33 cellular contexts compared by ENCODE assay signal in the genomic region with DNA sequence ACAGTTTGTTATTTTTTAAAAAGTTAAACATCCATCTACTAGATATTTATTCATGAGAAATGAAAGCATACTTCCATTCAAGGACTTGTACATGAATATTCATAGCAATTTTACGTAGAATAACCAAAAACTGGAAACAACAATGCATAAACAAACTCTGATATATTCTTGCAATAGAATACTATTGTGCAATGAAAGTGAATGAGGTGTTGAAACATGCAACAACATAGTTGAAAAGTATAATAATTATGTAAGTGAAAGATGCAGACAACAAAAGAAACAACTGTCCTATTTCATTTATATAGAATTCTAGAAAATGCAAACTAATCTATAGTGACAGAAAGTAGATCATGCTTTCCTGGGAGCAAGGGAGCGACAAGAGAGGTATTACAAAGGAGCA.
DNase-seq lines count a peak whose midpoint lies in the region; ATAC-seq, FAIRE-seq and TF ChIP-seq lines count a peak whose summit lies in the region.
"Had no signal": no experiment of that assay in that cellular context is flagged by ENCODE, and none has a peak within 500 bp of the region (broad histone marks: within the 10 kb centered on the region; RNA-seq: fewer than 3 reads in every experiment).

No MANE protein-coding gene starts in this region.

- no peaks in the 10 kb centered on the region for H3K9me1 ChIP-seq in IMR-90 (ENCODE audit: insufficient read depth, low read length)
- H3K9me1 ChIP-seq in K562 (ENCODE audit: control insufficient read depth, insufficient read depth, low read length), result no peaks in the 10 kb centered on the region

- WGBS in HepG2 (ENCODE audit: low lambda C conversion rate), result 21% methylated on average over 2 of the region's 2 CpGs
- WGBS in right lobe of liver (ENCODE audit: insufficient coverage, low coverage, low lambda C conversion rate, missing lambda C conversion rate), result 87% methylated on average over 2 of the region's 2 CpGs
- WGBS in IMR-90 (ENCODE audit: extremely low coverage in 2 of 2, insufficient read length in 1 of 2), 2 experiments, result no CpG with 5 or more reads among the region's 2 CpGs
- 0% methylated on average over 2 of the region's 2 CpGs for WGBS in K562 (ENCODE audit: insufficient coverage, low coverage, missing lambda C conversion rate)
- WGBS in right cardiac atrium, result 70% methylated on average over 2 of the region's 2 CpGs

- H2AK5ac ChIP-seq in IMR-90 (ENCODE audit: low read depth, low read length), result no peak overlapping the region

- H3K27me3 ChIP-seq in HepG2 (ENCODE audit: control insufficient read depth in 1 of 2, insufficient read depth in 2 of 2, low read length in 2 of 2), result no peaks in the 10 kb centered on the region
- no peaks in the 10 kb centered on the region for H3K27me3 ChIP-seq in right lobe of liver
- H3K27me3 ChIP-seq in IMR-90 (ENCODE audit: control insufficient read depth, insufficient read depth, low read length), result no peaks in the 10 kb centered on the region
- H3K27me3 ChIP-seq in K562 (ENCODE audit: control insufficient read depth in 2 of 2, insufficient read depth in 2 of 2, low read length in 2 of 2), result no peaks in the 10 kb centered on the region
- no peaks in the 10 kb centered on the region for H3K27me3 ChIP-seq in right cardiac atrium (ENCODE audit: control insufficient read depth, insufficient read depth)
- H3K27me3 ChIP-seq: BE2C; BLaER1; BLaER1 treated with 17β-estradiol and CSF1 and Interleukin-3, amounts not matched to agents 10 nM and 100 nM had no signal

- H3K14ac ChIP-seq in IMR-90 (replicated peaks; ENCODE audit: low read depth, low read length), result no peak overlapping the region

- H3K27ac ChIP-seq in HepG2 (ENCODE audit: extremely low read length, insufficient read depth, low read length), result no peak overlapping the region
- no peak overlapping the region for H3K27ac ChIP-seq in right lobe of liver
- no peak overlapping the region for H3K27ac ChIP-seq in IMR-90 (ENCODE audit: insufficient read depth, low read length)
- H3K27ac ChIP-seq in K562 (ENCODE audit: extremely low read depth, low read depth, low read length), result no peak overlapping the region
- H3K27ac ChIP-seq in right cardiac atrium (ENCODE audit: low read length), result no peak overlapping the region
- H3K27ac ChIP-seq: 22Rv1; A549; BLaER1; BLaER1 treated with 17β-estradiol and CSF1 and Interleukin-3, amounts not matched to agents 10 nM and 100 nM; C4-2B had no signal

- no peak overlapping the region for H4K5ac ChIP-seq in IMR-90 (ENCODE audit: low read depth, low read length)

- no TSS peak for BruUV-seq in HepG2 (replicated peaks; lab: Mats Ljungman, UMichigan)
- no TSS peak for BruUV-seq in IMR-90 (replicated peaks; lab: Mats Ljungman, UMichigan)
- no TSS peak for BruUV-seq in K562 (replicated peaks; lab: Mats Ljungman, UMichigan)

- H2BK15ac ChIP-seq in IMR-90 (ENCODE audit: low read depth, low read length), result no peak overlapping the region

- no peak overlapping the region for H4K8ac ChIP-seq in IMR-90 (ENCODE audit: low read depth in 2 of 2, low read length in 2 of 2)

- H2AK9ac ChIP-seq in IMR-90 (replicated peaks; ENCODE audit: low read depth, low read length, poor library complexity), result no peak overlapping the region

- no peak overlapping the region for H3K56ac ChIP-seq in IMR-90 (ENCODE audit: extremely low read depth, insufficient read depth, low read length)

- POLR2A ChIA-PET in HepG2 (lab: Yijun Ruan, JAX) (no interaction called here), IMR-90 (lab: Charles Lee; ENCODE audit: unreplicated experiment) (no interaction called here), K562 (lab: Yijun Ruan, JAX) (no interaction called here)

- CTCF ChIA-PET in HepG2 (lab: Yijun Ruan, JAX; ENCODE audit: low intra/inter-chr PET ratio, low total read pairs), result no interaction called here
- CTCF ChIA-PET in IMR-90 (lab: Yijun Ruan, JAX), result no interaction called here
- CTCF ChIA-PET in K562 (lab: Yijun Ruan, JAX; ENCODE audit: low intra/inter-chr PET ratio), result no interaction called here

- no peak overlapping the region for H4K91ac ChIP-seq in IMR-90 (ENCODE audit: insufficient read depth, low read depth, low read length)

- no peak overlapping the region for H3K4ac ChIP-seq in IMR-90 (ENCODE audit: low read depth, low read length)

- H3K79me2 ChIP-seq in HepG2 (ENCODE audit: insufficient read depth, low read length), result no peaks in the 10 kb centered on the region
- no peaks in the 10 kb centered on the region for H3K79me2 ChIP-seq in K562 (ENCODE audit: control insufficient read depth, insufficient read depth, low read length)

- dilution Hi-C loops in IMR-90 (cut with HindIII; ENCODE audit: low sequenced_read_pairs, unreplicated experiment), result no loop called here

- intact Hi-C loops in HepG2 (cut with micrococcal nuclease; ENCODE audit: unreplicated experiment), result no loop called here
- intact Hi-C loops in right lobe of liver (cut with DNase I), result no loop called here
- intact Hi-C loops in IMR-90 (cut with micrococcal nuclease), result no loop called here
- intact Hi-C loops in K562 (cut with micrococcal nuclease), result no loop called here
- intact Hi-C loops in right cardiac atrium (cut with DNase I), result no loop called here

- in situ Hi-C loops in HepG2 (cut with HindIII; ENCODE audit: extremely low pct_ligation_motif_present, low pct_unique_long_range_greater_than_20kb) (no loop called here), IMR-90 (cut with MboI; ENCODE audit: low sequenced_read_pairs) (no loop called here), K562 (cut with MboI) (no loop called here)

- H3K36me3 ChIP-seq in HepG2 (replicated peaks in 1 of 2; ENCODE audit: control insufficient read depth in 1 of 2, insufficient read depth in 2 of 2, low read length in 2 of 2), result no peaks in the 10 kb centered on the region
- H3K36me3 ChIP-seq in right lobe of liver, result no peaks in the 10 kb centered on the region
- H3K36me3 ChIP-seq in IMR-90 (ENCODE audit: control insufficient read depth, insufficient read depth, low read length), result no peaks in the 10 kb centered on the region
- H3K36me3 ChIP-seq in K562 (ENCODE audit: control insufficient read depth, insufficient read depth, low read length), result no peaks in the 10 kb centered on the region
- H3K36me3 ChIP-seq: BE2C; BLaER1; BLaER1 treated with 17β-estradiol and CSF1 and Interleukin-3, amounts not matched to agents 10 nM and 100 nM had no signal

- TF ChIP-seq RAD21 in HepG2 (CRISPR knock-in tag; IDR thresholded peaks at IDR 0.05), result no peak
- TF ChIP-seq RAD21 in IMR-90 (IDR thresholded peaks at IDR 0.05; ENCODE audit: low read length), result no peak
- TF ChIP-seq RAD21 in K562 (CRISPR knock-in tag; conservative IDR thresholded peaks at IDR 0.05 in 1 of 2, IDR thresholded peaks at IDR 0.05 in 1 of 2), result no peak

- H3K4me3 ChIP-seq in HepG2 (replicated peaks in 1 of 3; ENCODE audit: insufficient read depth in 1 of 3, low read depth in 2 of 3, low read length in 3 of 3) (no peak overlapping the region), right lobe of liver (no peak overlapping the region), IMR-90 (ENCODE audit: insufficient read depth, low read depth, low read length) (no peak overlapping the region), K562 (no peak overlapping the region), right cardiac atrium (ENCODE audit: low read length) (no peak overlapping the region)
- H3K4me3 ChIP-seq: A549; BLaER1; BLaER1 treated with 17β-estradiol and CSF1 and Interleukin-3, amounts not matched to agents 10 nM and 100 nM had no signal

- no peak overlapping the region for H2AFZ ChIP-seq in HepG2 (ENCODE audit: low read length)
- H2AFZ ChIP-seq in IMR-90 (replicated peaks; ENCODE audit: low read length, poor library complexity), result no peak overlapping the region
- no peak overlapping the region for H2AFZ ChIP-seq in K562 (ENCODE audit: low read depth, low read length)

- no peak overlapping the region for H2BK20ac ChIP-seq in IMR-90 (ENCODE audit: low read depth, low read length)

- H3K79me1 ChIP-seq in IMR-90 (ENCODE audit: low read depth in 1 of 2, low read length in 2 of 2), result no peaks in the 10 kb centered on the region

- H3K18ac ChIP-seq in IMR-90 (ENCODE audit: low read depth, low read length), result no peak overlapping the region

- H3K9ac ChIP-seq in HepG2 (ENCODE audit: insufficient read depth, low read depth, low read length) (no peak overlapping the region), IMR-90 (ENCODE audit: low read depth, low read length) (no peak overlapping the region), K562 (ENCODE audit: insufficient read depth in 1 of 2, low read depth in 2 of 2, low read length in 2 of 2) (no peak overlapping the region)
- H3K9ac ChIP-seq: BLaER1; BLaER1 treated with 17β-estradiol and CSF1 and Interleukin-3, amounts not matched to agents 10 nM and 100 nM had no signal

- H4K20me1 ChIP-seq in HepG2 (ENCODE audit: insufficient read depth, low read length), result no peaks in the 10 kb centered on the region
- no peaks in the 10 kb centered on the region for H4K20me1 ChIP-seq in IMR-90 (ENCODE audit: insufficient read depth, low read length)
- H4K20me1 ChIP-seq in K562 (replicated peaks; ENCODE audit: control insufficient read depth, insufficient read depth, low read length), result no peaks in the 10 kb centered on the region
- H4K20me1 ChIP-seq: BLaER1; BLaER1 treated with 17β-estradiol and CSF1 and Interleukin-3, amounts not matched to agents 10 nM and 100 nM had no signal

- no peak for DNase-seq in HepG2 (ENCODE audit: low spot score)
- no peak for DNase-seq in right lobe of liver
- DNase-seq in IMR-90, result no peak
- no peak for DNase-seq in K562 (ENCODE audit: extremely low read depth in 1 of 4, low spot score in 3 of 4)
- DNase-seq in NCI-H1930 (lab: John Stamatoyannopoulos, UW), result no peak
- DNase-seq in right cardiac atrium, result no peak
- DNase-seq: 8988T; ACHN; AML-193; BE2C; C1 segment of cervical spinal cord; Caco-2; Calu3; CD4-positive, alpha-beta memory T cell; CD4-positive, alpha-beta T cell; CD4-positive, CD25-positive, alpha-beta regulatory T cell; CD8-positive, alpha-beta memory T cell; CD8-positive, alpha-beta T cell; COR-L47; DMS 273 treated with DMSO at 0.1 percent for 48 hours; DMS153; DMS53; DMS79; DMS79 treated with DMSO at 0.1 percent for 48 hours; DND-41; EL had no signal

- no peaks in the 10 kb centered on the region for H3K9me3 ChIP-seq in HepG2 (ENCODE audit: low read length)
- H3K9me3 ChIP-seq in right lobe of liver, result no peaks in the 10 kb centered on the region
- no peaks in the 10 kb centered on the region for H3K9me3 ChIP-seq in IMR-90 (ENCODE audit: control insufficient read depth, insufficient read depth, low read length)
- no peaks in the 10 kb centered on the region for H3K9me3 ChIP-seq in K562 (replicated peaks; ENCODE audit: control insufficient read depth, insufficient read depth, low read depth, low read length)
- peaks cover 3% of the 10 kb centered on the region for H3K9me3 ChIP-seq in right cardiac atrium (ENCODE audit: control insufficient read depth, low read length)
- H3K9me3 ChIP-seq: BE2C had no signal

- no peak for FAIRE-seq in HepG2 (lab: Jason Lieb, UNC)
- no peak for FAIRE-seq in K562 (lab: Jason Lieb, UNC)
- FAIRE-seq: A204.1, A549, D721Med had no signal

- H3K4me2 ChIP-seq in HepG2 (ENCODE audit: low read depth, low read length) (no peak overlapping the region), IMR-90 (ENCODE audit: low read depth, low read length) (no peak overlapping the region), K562 (ENCODE audit: insufficient read depth, low read length) (no peak overlapping the region)
- H3K4me2 ChIP-seq: A549; BLaER1; BLaER1 treated with 17β-estradiol and CSF1 and Interleukin-3, amounts not matched to agents 10 nM and 100 nM had no signal

- TF ChIP-seq POLR2A in HepG2 (IDR thresholded peaks at IDR 0.05; ENCODE audit: insufficient read depth in 1 of 2, low read depth in 2 of 2, low read length in 2 of 2), result no peak
- no peak for TF ChIP-seq POLR2A in right lobe of liver (IDR thresholded peaks at IDR 0.05)
- TF ChIP-seq POLR2A in IMR-90 (IDR thresholded peaks at IDR 0.05; ENCODE audit: low read depth, low read length), result no peak
- TF ChIP-seq POLR2A in K562 (conservative IDR thresholded peaks at IDR 0.05), result no peak

- TF ChIP-seq EP300 in HepG2 (IDR thresholded peaks at IDR 0.05; ENCODE audit: low read depth in 2 of 2, low read length in 2 of 2) (no peak), HepG2 (CRISPR knock-in tag; IDR thresholded peaks at IDR 0.05; ENCODE audit: borderline replicate concordance) (no peak), K562 (IDR thresholded peaks at IDR 0.05; ENCODE audit: low read length) (no peak)

- no peak overlapping the region for H3K23ac ChIP-seq in IMR-90 (ENCODE audit: low read depth, low read length)

- no peak overlapping the region for H2BK5ac ChIP-seq in IMR-90 (ENCODE audit: low read depth, low read length, poor library complexity, severe bottlenecking)

- H2BK120ac ChIP-seq in IMR-90 (ENCODE audit: low read depth, low read length), result no peak overlapping the region

- no peaks in the 10 kb centered on the region for H3K4me1 ChIP-seq in HepG2 (ENCODE audit: insufficient read depth, low read length)
- peaks cover 0 to 6% (median 0%) of the 10 kb centered on the region in 4 donors for H3K4me1 ChIP-seq in right lobe of liver
- no peaks in the 10 kb centered on the region for H3K4me1 ChIP-seq in IMR-90 (ENCODE audit: control insufficient read depth, insufficient read depth, low read length)
- H3K4me1 ChIP-seq in K562 (replicated peaks in 1 of 2; ENCODE audit: control insufficient read depth in 2 of 2, insufficient read depth in 2 of 2, low read length in 2 of 2), result no peaks in the 10 kb centered on the region
- H3K4me1 ChIP-seq in right cardiac atrium (ENCODE audit: control insufficient read depth, insufficient read depth, low read length), result no peaks in the 10 kb centered on the region
- H3K4me1 ChIP-seq: A549; BE2C; BLaER1; BLaER1 treated with 17β-estradiol and CSF1 and Interleukin-3, amounts not matched to agents 10 nM and 100 nM; Caco-2 had no signal

- ATAC-seq in HepG2, result no peak
- ATAC-seq in right lobe of liver, result no peak
- ATAC-seq in IMR-90 (ENCODE audit: low read depth), result no peak
- no peak for ATAC-seq in K562
- no peak for ATAC-seq in right cardiac atrium
- ATAC-seq: A549; CD8-positive, alpha-beta T cell had no signal

- TF ChIP-seq CTCF in HepG2 (CRISPR knock-in tag; IDR thresholded peaks at IDR 0.05), result no peak
- no peak for TF ChIP-seq CTCF in right lobe of liver (IDR thresholded peaks at IDR 0.05)
- TF ChIP-seq CTCF in IMR-90 (conservative IDR thresholded peaks at IDR 0.05; ENCODE audit: low read depth, low read length), result no peak
- no peak for TF ChIP-seq CTCF in K562 (IDR thresholded peaks at IDR 0.05 in 2 of 3, conservative IDR thresholded peaks at IDR 0.05 in 1 of 3; ENCODE audit: insufficient read depth in 2 of 3, low read depth in 1 of 3, low read length in 3 of 3)
